ENCODE assay signal across 18 cellular contexts in the genomic region with DNA sequence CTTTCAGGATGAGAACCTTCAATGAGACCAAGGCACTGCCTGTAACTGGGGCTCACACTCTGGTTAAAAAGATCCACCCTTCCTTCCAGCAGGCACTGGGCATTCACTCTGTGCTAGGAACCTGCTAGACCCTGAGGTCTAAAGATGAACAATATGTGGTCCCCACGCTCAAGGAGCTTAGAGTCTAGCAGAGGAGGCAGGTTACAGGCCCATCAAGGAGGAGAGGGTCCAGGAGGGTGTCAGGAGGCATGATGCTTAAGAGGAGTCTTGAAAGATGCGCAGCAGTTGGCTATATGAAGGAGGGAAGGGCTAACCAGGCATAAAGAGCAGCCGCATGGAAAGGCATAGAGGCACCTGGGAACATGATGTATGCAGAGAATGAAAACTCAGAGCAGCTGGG. TPM values are rescaled to one million over a fixed set of nuclear protein-coding genes. Genes with fewer than 3 reads are reported as not detected.
DNase-seq lines count a peak whose midpoint lies in the region; ATAC-seq and TF ChIP-seq lines count a peak whose summit lies in the region.
"Had no signal": no experiment of that assay in that cellular context is flagged by ENCODE, and none has a peak within 500 bp of the region (broad histone marks: within the 10 kb centered on the region; RNA-seq: fewer than 3 reads in every experiment).

No MANE protein-coding gene starts in this region.

- no peak overlapping the region for H3K27ac Mint-ChIP-seq in activated naive CD8-positive, alpha-beta T cell treated with anti-CD3 and anti-CD28 coated beads, Interleukin-2, amount 10 ng/mL, durations not matched to agents 7 days and 5 days
- no peak overlapping the region for H3K27ac Mint-ChIP-seq in activated naive CD8-positive, alpha-beta T cell treated with anti-CD3 and anti-CD28 coated beads, Interleukin-2, amount 50 U/mL, for 24 hours
- H3K27ac Mint-ChIP-seq in activated CD8-positive, alpha-beta memory T cell treated with anti-CD3 and anti-CD28 coated beads, Interleukin-2, amount 10 ng/mL, durations not matched to agents 7 days and 5 days = no peak overlapping the region
- H3K27ac Mint-ChIP-seq in glutamatergic neuron (ENCODE audit: unreplicated experiment) = no peak overlapping the region
- H3K27ac Mint-ChIP-seq: CD14-positive monocyte had no signal

- intact Hi-C loops in spleen (cut with DNase I; ENCODE audit: low total_unique reads) = no loop called here

- WGBS in spleen, 5 donors = 90 to 97% (median 97%) methylated on average over 3 of the region's 3 CpGs

- DNase-seq in activated naive CD8-positive, alpha-beta T cell treated with anti-CD3 and anti-CD28 coated beads, Interleukin-2, amount 10 ng/mL, durations not matched to agents 7 days and 5 days = peak; percentile 11
- no peak for DNase-seq in activated naive CD8-positive, alpha-beta T cell treated with anti-CD3 and anti-CD28 coated beads, Interleukin-2, amount 50 U/mL, for 24 hours
- DNase-seq in activated CD8-positive, alpha-beta memory T cell treated with anti-CD3 and anti-CD28 coated beads, Interleukin-2, amount 10 ng/mL, durations not matched to agents 7 days and 5 days = peak; percentile 36
- DNase-seq in glutamatergic neuron (no peak), spleen (peak; percentile 27), Peyer's patch (no peak)
- DNase-seq in activated naive CD4-positive, alpha-beta T cell treated with Interleukin-2 at 50 U/mL for 16 hours = no peak
- DNase-seq: DMS 273 treated with DMSO at 0.1 percent for 48 hours, NCI-H1092, NCI-H146, NCI-H2081, NCI-H510A, NCI-H774, PC-9 had no signal

- ATAC-seq in activated naive CD8-positive, alpha-beta T cell treated with anti-CD3 and anti-CD28 coated beads, Interleukin-2, amount 10 ng/mL, durations not matched to agents 7 days and 5 days (ENCODE audit: low read depth) = no peak
- no peak for ATAC-seq in activated naive CD8-positive, alpha-beta T cell treated with anti-CD3 and anti-CD28 coated beads, Interleukin-2, amount 50 U/mL, for 24 hours
- ATAC-seq in activated CD8-positive, alpha-beta memory T cell treated with anti-CD3 and anti-CD28 coated beads, Interleukin-2, amount 10 ng/mL, durations not matched to agents 7 days and 5 days = no peak
- ATAC-seq in GM19395 (IDR thresholded peaks at IDR 0.05; ENCODE audit: unreplicated experiment) = no peak

- H3K4me3 Mint-ChIP-seq in activated naive CD8-positive, alpha-beta T cell treated with anti-CD3 and anti-CD28 coated beads, Interleukin-2, amount 10 ng/mL, durations not matched to agents 7 days and 5 days = no peak overlapping the region
- H3K4me3 Mint-ChIP-seq in activated naive CD8-positive, alpha-beta T cell treated with anti-CD3 and anti-CD28 coated beads, Interleukin-2, amount 50 U/mL, for 24 hours = no peak overlapping the region
- no peak overlapping the region for H3K4me3 Mint-ChIP-seq in activated CD8-positive, alpha-beta memory T cell treated with anti-CD3 and anti-CD28 coated beads, Interleukin-2, amount 10 ng/mL, durations not matched to agents 7 days and 5 days
- peak overlapping the region; percentile 6 for H3K4me3 Mint-ChIP-seq in glutamatergic neuron (ENCODE audit: unreplicated experiment)
- H3K4me3 Mint-ChIP-seq: CD14-positive monocyte had no signal

- H3K36me3 Mint-ChIP-seq in activated naive CD8-positive, alpha-beta T cell treated with anti-CD3 and anti-CD28 coated beads, Interleukin-2, amount 10 ng/mL, durations not matched to agents 7 days and 5 days = peaks cover 8% of the 10 kb centered on the region
- H3K36me3 Mint-ChIP-seq in activated naive CD8-positive, alpha-beta T cell treated with anti-CD3 and anti-CD28 coated beads, Interleukin-2, amount 50 U/mL, for 24 hours (ENCODE audit: low read depth) = peaks cover 15% of the 10 kb centered on the region
- H3K36me3 Mint-ChIP-seq in activated CD8-positive, alpha-beta memory T cell treated with anti-CD3 and anti-CD28 coated beads, Interleukin-2, amount 10 ng/mL, durations not matched to agents 7 days and 5 days = peaks cover 13% of the 10 kb centered on the region
- peaks cover 5% of the 10 kb centered on the region for H3K36me3 Mint-ChIP-seq in glutamatergic neuron (ENCODE audit: unreplicated experiment)

- POLR2A ChIA-PET in activated naive CD8-positive, alpha-beta T cell treated with anti-CD3 and anti-CD28 coated beads, Interleukin-2, amount 10 ng/mL, durations not matched to agents 7 days and 5 days (lab: Charles Lee) = no interaction called here

- no peaks in the 10 kb centered on the region for H3K9me3 ChIP-seq in spleen
- no peaks in the 10 kb centered on the region for H3K9me3 ChIP-seq in Peyer's patch

- H3K27ac ChIP-seq in spleen (no peak overlapping the region), Peyer's patch (no peak overlapping the region)
- H3K27ac ChIP-seq: KMS-11, PC-9 had no signal

- no peak for TF ChIP-seq CTCF in glutamatergic neuron (IDR thresholded peaks at IDR 0.05; ENCODE audit: partially characterized antibody, unreplicated experiment)
- no peak for TF ChIP-seq CTCF in spleen (IDR thresholded peaks at IDR 0.05 in 8 of 11, conservative IDR thresholded peaks at IDR 0.05 in 3 of 11)
- no peak for TF ChIP-seq CTCF in Peyer's patch (IDR thresholded peaks at IDR 0.05)

- H3K4me1 ChIP-seq in spleen (peaks cover 9 to 33% (median 22%) of the 10 kb centered on the region in 6 donors), Peyer's patch (peaks cover 4 to 14% (median 9%) of the 10 kb centered on the region in 4 donors)

- H3K27me3 ChIP-seq in spleen (replicated peaks in 1 of 7) = peaks cover 0 to 9% (median 0%) of the 10 kb centered on the region in 7 donors
- no peaks in the 10 kb centered on the region for H3K27me3 ChIP-seq in Peyer's patch

- no peaks in the 10 kb centered on the region for H3K27me3 Mint-ChIP-seq in activated naive CD8-positive, alpha-beta T cell treated with anti-CD3 and anti-CD28 coated beads, Interleukin-2, amount 10 ng/mL, durations not matched to agents 7 days and 5 days
- H3K27me3 Mint-ChIP-seq in activated naive CD8-positive, alpha-beta T cell treated with anti-CD3 and anti-CD28 coated beads, Interleukin-2, amount 50 U/mL, for 24 hours = peaks cover 3% of the 10 kb centered on the region
- no peaks in the 10 kb centered on the region for H3K27me3 Mint-ChIP-seq in activated CD8-positive, alpha-beta memory T cell treated with anti-CD3 and anti-CD28 coated beads, Interleukin-2, amount 10 ng/mL, durations not matched to agents 7 days and 5 days
- peaks cover 5% of the 10 kb centered on the region for H3K27me3 Mint-ChIP-seq in glutamatergic neuron (ENCODE audit: unreplicated experiment)

- TF ChIP-seq POLR2A in spleen (IDR thresholded peaks at IDR 0.05) (no peak), Peyer's patch (IDR thresholded peaks at IDR 0.05) (no peak)

- peaks cover 0 to 35% (median 19%) of the 10 kb centered on the region in 6 donors for H3K36me3 ChIP-seq in spleen
- peaks cover 0 to 16% (median 0%) of the 10 kb centered on the region in 3 donors for H3K36me3 ChIP-seq in Peyer's patch

- CTCF ChIA-PET in activated CD8-positive, alpha-beta memory T cell treated with anti-CD3 and anti-CD28 coated beads, Interleukin-2, amount 10 ng/mL, durations not matched to agents 7 days and 5 days (lab: Charles Lee) = interaction anchor here (1.1 to 8.1 kb wide), 6 partner anchors 9 to 85 kb away, joined by 3 to 72 read pairs (median 20); partner anchors contain the start of gene NAGK

- no peaks in the 10 kb centered on the region for H3K9me3 Mint-ChIP-seq in activated naive CD8-positive, alpha-beta T cell treated with anti-CD3 and anti-CD28 coated beads, Interleukin-2, amount 10 ng/mL, durations not matched to agents 7 days and 5 days
- H3K9me3 Mint-ChIP-seq in activated naive CD8-positive, alpha-beta T cell treated with anti-CD3 and anti-CD28 coated beads, Interleukin-2, amount 50 U/mL, for 24 hours = no peaks in the 10 kb centered on the region
- H3K9me3 Mint-ChIP-seq in activated CD8-positive, alpha-beta memory T cell treated with anti-CD3 and anti-CD28 coated beads, Interleukin-2, amount 10 ng/mL, durations not matched to agents 7 days and 5 days (ENCODE audit: low read depth) = no peaks in the 10 kb centered on the region
- peaks cover 8% of the 10 kb centered on the region for H3K9me3 Mint-ChIP-seq in glutamatergic neuron (ENCODE audit: unreplicated experiment)

- peaks cover 15% of the 10 kb centered on the region for H3K4me1 Mint-ChIP-seq in activated naive CD8-positive, alpha-beta T cell treated with anti-CD3 and anti-CD28 coated beads, Interleukin-2, amount 10 ng/mL, durations not matched to agents 7 days and 5 days
- H3K4me1 Mint-ChIP-seq in activated naive CD8-positive, alpha-beta T cell treated with anti-CD3 and anti-CD28 coated beads, Interleukin-2, amount 50 U/mL, for 24 hours = peaks cover 22% of the 10 kb centered on the region
- H3K4me1 Mint-ChIP-seq in activated CD8-positive, alpha-beta memory T cell treated with anti-CD3 and anti-CD28 coated beads, Interleukin-2, amount 10 ng/mL, durations not matched to agents 7 days and 5 days = peaks cover 18% of the 10 kb centered on the region
- H3K4me1 Mint-ChIP-seq in glutamatergic neuron (ENCODE audit: low read depth, unreplicated experiment) = peaks cover 14% of the 10 kb centered on the region

- H3K4me3 ChIP-seq in spleen (no peak overlapping the region), Peyer's patch (no peak overlapping the region)
- H3K4me3 ChIP-seq: PC-9 had no signal

RNA-seq across cellular contexts. Expression of gene ANKRD53, which starts 4.5 kb away (rescaled TPM):
- under 1 TPM; 0.28 to 0.33 TPM for total RNA-seq in activated naive CD8-positive, alpha-beta T cell treated with anti-CD3 and anti-CD28 coated beads, Interleukin-2, amount 10 ng/mL, durations not matched to agents 7 days and 5 days
- total RNA-seq in activated CD8-positive, alpha-beta memory T cell treated with anti-CD3 and anti-CD28 coated beads, Interleukin-2, amount 10 ng/mL, durations not matched to agents 7 days and 5 days = not detected
- total RNA-seq in glutamatergic neuron (ENCODE audit: unreplicated experiment) (11.7 TPM), spleen (1 to 10 TPM in 3 of 7 donors, under 1 TPM in 2, not detected in 2; 0.39 to 1.7 (median 1.3) TPM), Peyer's patch (1 to 10 TPM in 1 of 4 donors, not detected in 3; 3.5 TPM)
- under 1 TPM; 0.22 to 0.72 (median 0.27) TPM for polyA plus RNA-seq in spleen
- total RNA-seq: PC-9 had no signal
- polyA plus RNA-seq: CD14-positive monocyte had no signal

RNA-seq across cellular contexts. Expression of gene TEX261, which starts 11.7 kb away (rescaled TPM):
- total RNA-seq in activated naive CD8-positive, alpha-beta T cell treated with anti-CD3 and anti-CD28 coated beads, Interleukin-2, amount 10 ng/mL, durations not matched to agents 7 days and 5 days = 10 to 100 TPM; 51.7 to 55.5 TPM
- 10 to 100 TPM; 39.2 to 58.1 TPM for total RNA-seq in activated CD8-positive, alpha-beta memory T cell treated with anti-CD3 and anti-CD28 coated beads, Interleukin-2, amount 10 ng/mL, durations not matched to agents 7 days and 5 days
- total RNA-seq in glutamatergic neuron (ENCODE audit: unreplicated experiment) (43.0 TPM), spleen (10 to 100 TPM; 28.6 to 55.7 (median 39.8) TPM), Peyer's patch (10 to 100 TPM; 13.2 to 35.1 (median 30.3) TPM)
- polyA plus RNA-seq in spleen = 10 to 100 TPM in 2 of 3 donors, 1 to 10 TPM in 1; 8.7 to 21.7 (median 12.9) TPM

RNA-seq across cellular contexts. Expression of gene ATP6V1B1, which starts 47.3 kb away (rescaled TPM):
- total RNA-seq in activated naive CD8-positive, alpha-beta T cell treated with anti-CD3 and anti-CD28 coated beads, Interleukin-2, amount 10 ng/mL, durations not matched to agents 7 days and 5 days = not detected
- not detected for total RNA-seq in activated CD8-positive, alpha-beta memory T cell treated with anti-CD3 and anti-CD28 coated beads, Interleukin-2, amount 10 ng/mL, durations not matched to agents 7 days and 5 days
- not detected for total RNA-seq in glutamatergic neuron (ENCODE audit: unreplicated experiment)
- not detected for total RNA-seq in spleen
- under 1 TPM in 2 of 3 donors, not detected in 1; 0.06 to 0.11 TPM for polyA plus RNA-seq in spleen
- 1 to 10 TPM in 2 of 4 donors, not detected in 2; 1.3 to 5.8 TPM for total RNA-seq in Peyer's patch
- total RNA-seq: H1 had no signal
- polyA plus RNA-seq: CD14-positive monocyte, H1 had no signal

Comparison
In these comparisons a context has a peak if more than half of its experiments do, and no peak if none do; other contexts are left out.
1. DNase-seq: peak in activated naive CD8-positive, alpha-beta T cell treated with anti-CD3 and anti-CD28 coated beads, Interleukin-2, amount 10 ng/mL, durations not matched to agents 7 days and 5 days (single experiment), activated CD8-positive, alpha-beta memory T cell treated with anti-CD3 and anti-CD28 coated beads, Interleukin-2, amount 10 ng/mL, durations not matched to agents 7 days and 5 days (single experiment) and spleen (single experiment); none in activated naive CD8-positive, alpha-beta T cell treated with anti-CD3 and anti-CD28 coated beads, Interleukin-2, amount 50 U/mL, for 24 hours (single experiment), glutamatergic neuron (single experiment), Peyer's patch (0 of 3) and activated naive CD4-positive, alpha-beta T cell treated with Interleukin-2 at 50 U/mL for 16 hours (single experiment).